8 cellular contexts compared by ENCODE assay signal in genomic region chr10:127906548-127907377, GRCh38. TPM values are rescaled to one million over a fixed set of nuclear protein-coding genes. Genes with fewer than 3 reads are reported as not detected.
DNase-seq lines count a peak whose midpoint lies in the region; ATAC-seq and TF ChIP-seq lines count a peak whose summit lies in the region.

Gene PTPRE (plus strand): TSS chr10:127907103. CDS start chr10:128040882, 133,779 bp downstream.

- H3K36me3 ChIP-seq in mucosa of descending colon (ENCODE audit: low read depth) = no peaks in the 10 kb centered on the region

- H3K4me1 ChIP-seq in mucosa of descending colon (ENCODE audit: low read depth) = peaks cover 31% of the 10 kb centered on the region

- H3K9me3 ChIP-seq in mucosa of descending colon = no peaks in the 10 kb centered on the region

- peak within 1 kb of the TSS; percentile 36 for H3K4me3 ChIP-seq in HFF-Myc (replicated peaks; ENCODE audit: low read depth, low read length)
- H3K4me3 ChIP-seq in NB4 (ENCODE audit: low read depth, low read length) = peak within 1 kb of the TSS; percentile 21
- H3K4me3 ChIP-seq in mucosa of descending colon = peak within 1 kb of the TSS; percentile 61

- ATAC-seq in mucosa of descending colon = peak; percentile 93

- DNase-seq in HFF-Myc (ENCODE audit: extremely low read depth, low read depth) (no peak), NB4 (ENCODE audit: low read depth) (peak; percentile 89), mucosa of descending colon (peak; percentile 79 to 90 (median 86)), NCI-H1048 (lab: John Stamatoyannopoulos, UW) (no peak)
- DNase-seq in activated CD8-positive, alpha-beta memory T cell treated with anti-CD3 and anti-CD28 coated beads for 48 hours (ENCODE audit: low read depth in 2 of 3, low spot score in 2 of 3) = peak; percentile 51 to 59 (median 59)
- DNase-seq in stimulated activated CD8-positive, alpha-beta memory T cell treated with anti-CD3 and anti-CD28 coated beads, Interleukin-2, amount 100 ng/mL, for 1 hour (ENCODE audit: low read depth in 2 of 2) = peak; percentile 19 to 20

- in situ Hi-C loops in endometrial microvascular endothelial cells (cut with HindIII; ENCODE audit: inconsistent ontology term, low pct_unique_long_range_greater_than_20kb, low sequenced_read_pairs) = no loop called here

- TF ChIP-seq CTCF in GM12872 (IDR thresholded peaks at IDR 0.05; ENCODE audit: insufficient read depth, low read depth, low read length) (peak; percentile 53), HFF-Myc (IDR thresholded peaks at IDR 0.05; ENCODE audit: low read depth, low read length, missing control alignments) (peak; percentile 39), NB4 (IDR thresholded peaks at IDR 0.05; ENCODE audit: low read depth, low read length) (peak; percentile 52), mucosa of descending colon (IDR thresholded peaks at IDR 0.05) (peak; percentile 77)

- intact Hi-C loops in mucosa of descending colon (cut with DNase I, micrococcal nuclease) = loop anchor here (5.0 to 10.0 kb wide), 2 partner anchors 106 to 108 kb away; no protein-coding TSS in a partner anchor

- TF ChIP-seq POLR2A in NB4 (IDR thresholded peaks at IDR 0.05; ENCODE audit: extremely low read depth, insufficient read length) = no peak

RNA-seq across cellular contexts. Expression of gene PTPRE, which starts in this region (rescaled TPM):
- total RNA-seq in endometrial microvascular endothelial cells (ENCODE audit: inconsistent ontology term) = 23.9 TPM
- total RNA-seq in mucosa of descending colon = 10 to 100 TPM; 28.8 to 33.6 (median 32.5) TPM

Comparison
In these comparisons a context has a peak if more than half of its experiments do, and no peak if none do; other contexts are left out.
1. DNase-seq: peak in NB4 (single experiment), activated CD8-positive, alpha-beta memory T cell treated with anti-CD3 and anti-CD28 coated beads for 48 hours (3 of 3), mucosa of descending colon (3 of 3) and stimulated activated CD8-positive, alpha-beta memory T cell treated with anti-CD3 and anti-CD28 coated beads, Interleukin-2, amount 100 ng/mL, for 1 hour (2 of 2); none in HFF-Myc (single experiment) and NCI-H1048 (single experiment).
2. Peak in every context shown above with its lines, with median percentiles within 50 percentile points of each other: CTCF ChIP-seq and H3K4me3 ChIP-seq.